In genomic region chr16:14394834-14395233, GRCh38 we compare ENCODE assay signal across 28 cellular contexts.
"Had no signal": no experiment of that assay in that cellular context is flagged by ENCODE, and none has a peak within 500 bp of the region (broad histone marks: within the 10 kb centered on the region; RNA-seq: fewer than 3 reads in every experiment).

No MANE protein-coding gene starts in this region.

- H3K9ac ChIP-seq: neural progenitor cell had no signal

- H3K27ac Mint-ChIP-seq: mesothelial cell of epicardium; nephron; neural progenitor cell; progenitor cell of endocrine pancreas; stimulated activated naive B cell treated with anti-CD40 and anti-IgM and Interleukin-4, amounts not matched to agents 10 μg/mL and 1 μg/mL and 100 μg/mL, for 72 hours had no signal

- DNase-seq: islet precursor cell; left ventricle myocardium inferior; mesendoderm; naive B cell; occipital lobe; ovary; stimulated activated CD4-positive, alpha-beta T cell treated with anti-CD3 and anti-CD28 coated beads, Interleukin-12 subunit alpha, Interleukin-12 subunit beta, amount 100 ng/mL, for 4 hours; stimulated activated CD4-positive, alpha-beta T cell treated with anti-CD3 and anti-CD28 coated beads, Interleukin-15, amount 100 ng/mL, for 24 hours; stimulated activated CD4-positive, alpha-beta T cell treated with anti-CD3 and anti-CD28 coated beads, Interleukin-2, amount 100 ng/mL, for 24 hours; stimulated activated CD4-positive, alpha-beta T cell treated with anti-CD3 and anti-CD28 coated beads, Interleukin-4, amount 100 ng/mL, for 1 hour; stimulated activated naive B cell treated with anti-CD40 and anti-IgM and Interleukin-4, amounts not matched to agents 10 μg/mL and 1 μg/mL and 100 μg/mL, for 72 hours; stimulated activated naive CD8-positive, alpha-beta T cell treated with anti-CD3 and anti-CD28 coated beads, Interleukin-15, Interleukin-2, amounts not matched to agents 100 U/mL and 50 U/mL, for 24 hours; stomach; testis; thyroid gland; transverse colon; upper lobe of left lung had no signal

- H3K9me3 Mint-ChIP-seq: mesothelial cell of epicardium; naive B cell; nephron; neural progenitor cell; stimulated activated naive B cell treated with anti-CD40 and anti-IgM and Interleukin-4, amounts not matched to agents 10 μg/mL and 1 μg/mL and 100 μg/mL, for 72 hours had no signal

- ATAC-seq: sciatic nerve; stimulated activated naive B cell treated with anti-CD40 and anti-IgM and Interleukin-4, amounts not matched to agents 10 μg/mL and 1 μg/mL and 100 μg/mL, for 72 hours; stimulated activated naive CD8-positive, alpha-beta T cell treated with anti-CD3 and anti-CD28 coated beads, Interleukin-15, Interleukin-2, amounts not matched to agents 100 U/mL and 50 U/mL, for 24 hours had no signal

- H3K4me1 ChIP-seq: neural progenitor cell, testis had no signal

- H3K27me3 Mint-ChIP-seq: progenitor cell of endocrine pancreas; stimulated activated naive B cell treated with anti-CD40 and anti-IgM and Interleukin-4, amounts not matched to agents 10 μg/mL and 1 μg/mL and 100 μg/mL, for 72 hours had no signal

- H3K36me3 Mint-ChIP-seq: mesothelial cell of epicardium; naive B cell; neural progenitor cell; stimulated activated naive B cell treated with anti-CD40 and anti-IgM and Interleukin-4, amounts not matched to agents 10 μg/mL and 1 μg/mL and 100 μg/mL, for 72 hours had no signal

- H3K27me3 ChIP-seq: hepatocyte, neural progenitor cell, neutrophil, ovary, right atrium auricular region, stomach, testis, thyroid gland, transverse colon, upper lobe of left lung, vagina had no signal

- H3K4me2 ChIP-seq: hepatocyte, neural progenitor cell had no signal

- H3K27ac ChIP-seq: hepatocyte, left ventricle myocardium inferior, neural progenitor cell, neutrophil, ovary, right atrium auricular region, skin epidermis, stomach, testis, thyroid gland, transverse colon, upper lobe of left lung, vagina had no signal

- H3K4me3 ChIP-seq: hepatocyte, left ventricle myocardium inferior, lung, neural progenitor cell, ovary, right atrium auricular region, skin epidermis, stomach, testis, thyroid gland, transverse colon, upper lobe of left lung, vagina had no signal

- H3K4me3 Mint-ChIP-seq: mesothelial cell of epicardium; naive B cell; nephron; neural progenitor cell; stimulated activated naive B cell treated with anti-CD40 and anti-IgM and Interleukin-4, amounts not matched to agents 10 μg/mL and 1 μg/mL and 100 μg/mL, for 72 hours had no signal

- H2AFZ ChIP-seq: hepatocyte, neural progenitor cell had no signal

- H3K4me1 Mint-ChIP-seq: naive B cell had no signal

- H3K36me3 ChIP-seq: left ventricle myocardium inferior, neural progenitor cell, neutrophil, ovary, right atrium auricular region, stomach, thyroid gland, transverse colon, upper lobe of left lung, vagina had no signal

- H3K9me3 ChIP-seq: left ventricle myocardium inferior, neutrophil, ovary, right atrium auricular region, stomach, testis, thyroid gland, transverse colon, upper lobe of left lung, vagina had no signal

- H3K79me2 ChIP-seq: hepatocyte had no signal
